Comparison of ENCODE assay signal across 8 cellular contexts in genomic region chr21:41973861-41974751, GRCh38. TPM values are rescaled to one million over a fixed set of nuclear protein-coding genes. Genes with fewer than 3 reads are reported as not detected.
DNase-seq lines count a peak whose midpoint lies in the region; ATAC-seq and TF ChIP-seq lines count a peak whose summit lies in the region.

No MANE protein-coding gene starts in this region.

- no peak overlapping the region for H3K56ac ChIP-seq in mesendoderm (ENCODE audit: low read length)

- H3K27me3 ChIP-seq in brain microvascular endothelial cell (replicated peaks) (no peaks in the 10 kb centered on the region), mesendoderm (ENCODE audit: insufficient read depth, low read length, poor library complexity) (no peaks in the 10 kb centered on the region), sigmoid colon (no peaks in the 10 kb centered on the region)

- H3K18ac ChIP-seq in mesendoderm (ENCODE audit: low read length) = no peak overlapping the region

- DNase-seq in GF-D8 (lab: John Stamatoyannopoulos, UW) (peak; percentile 84), MV-4-11 (lab: John Stamatoyannopoulos, UW) (peak; percentile 68), brain microvascular endothelial cell (no peak), mesendoderm (peak; percentile 85), sigmoid colon (no peak), glomerular visceral epithelial cell (ENCODE audit: extremely low spot score) (no peak), epidermal melanocyte (ENCODE audit: insufficient read length, low spot score) (no peak)

- H3K4ac ChIP-seq in mesendoderm (ENCODE audit: low read depth, low read length) = no peak overlapping the region

- H3K4me1 ChIP-seq in mesendoderm (ENCODE audit: control insufficient read depth, low read depth, low read length) = no peaks in the 10 kb centered on the region
- no peaks in the 10 kb centered on the region for H3K4me1 ChIP-seq in sigmoid colon

- no peak overlapping the region for H2BK5ac ChIP-seq in mesendoderm (ENCODE audit: low read length)

- H2BK120ac ChIP-seq in mesendoderm (ENCODE audit: low read depth, low read length) = no peak overlapping the region

- H3K9me3 ChIP-seq in sigmoid colon = no peaks in the 10 kb centered on the region

- H4K5ac ChIP-seq in mesendoderm (ENCODE audit: low read length) = no peak overlapping the region

- no peak for TF ChIP-seq EP300 in sigmoid colon (IDR thresholded peaks at IDR 0.05)

- no CpG with 5 or more reads among the region's 14 CpGs for WGBS in mesendoderm (ENCODE audit: extremely low coverage, insufficient coverage, low lambda C conversion rate)
- WGBS in sigmoid colon, 2 donors = 71 to 79% methylated on average over 14 of the region's 14 CpGs

- H3K4me2 ChIP-seq in mesendoderm (ENCODE audit: low read length) = no peak overlapping the region

- no peaks in the 10 kb centered on the region for H3K79me1 ChIP-seq in mesendoderm (ENCODE audit: low read length)

- in situ Hi-C loops in brain microvascular endothelial cell (cut with HindIII; ENCODE audit: low pct_ligation_motif_present, low sequenced_read_pairs) = no loop called here

- no peak overlapping the region for H2BK15ac ChIP-seq in mesendoderm (replicated peaks; ENCODE audit: low read depth)

- H3K79me2 ChIP-seq in mesendoderm (ENCODE audit: control insufficient read depth, insufficient read depth, low read length) = no peaks in the 10 kb centered on the region

- no peak overlapping the region for H3K9ac ChIP-seq in mesendoderm (ENCODE audit: low read length)

- ATAC-seq in GM18511 (IDR thresholded peaks at IDR 0.05; ENCODE audit: unreplicated experiment) = no peak

- no peak overlapping the region for H3K27ac ChIP-seq in brain microvascular endothelial cell
- H3K27ac ChIP-seq in mesendoderm (ENCODE audit: low read depth, low read length) = no peak overlapping the region
- no peak overlapping the region for H3K27ac ChIP-seq in sigmoid colon

- H4K8ac ChIP-seq in mesendoderm (ENCODE audit: low read depth, low read length) = no peak overlapping the region

- H3K4me3 ChIP-seq in brain microvascular endothelial cell (ENCODE audit: low read depth, low read length) = no peak overlapping the region
- no peak overlapping the region for H3K4me3 ChIP-seq in mesendoderm (ENCODE audit: low read length)
- no peak overlapping the region for H3K4me3 ChIP-seq in sigmoid colon

- no peak for TF ChIP-seq POLR2A in sigmoid colon (IDR thresholded peaks at IDR 0.05)

- intact Hi-C loops in sigmoid colon (cut with DNase I) = no loop called here

- H2AK5ac ChIP-seq in mesendoderm (ENCODE audit: low read length) = no peak overlapping the region

- TF ChIP-seq CTCF in brain microvascular endothelial cell (IDR thresholded peaks at IDR 0.05; ENCODE audit: low read depth, low read length, missing control alignments) (peak; percentile 34), sigmoid colon (IDR thresholded peaks at IDR 0.05) (no peak)

- H3K36me3 ChIP-seq in brain microvascular endothelial cell (replicated peaks) (no peaks in the 10 kb centered on the region), mesendoderm (ENCODE audit: control insufficient read depth, insufficient read depth, low read length) (no peaks in the 10 kb centered on the region), sigmoid colon (no peaks in the 10 kb centered on the region)

- no peak overlapping the region for H3K23ac ChIP-seq in mesendoderm (ENCODE audit: low read length)

RNA-seq across cellular contexts. Expression of gene C2CD2, which starts 20.3 kb away (rescaled TPM):
- 3.0 TPM for polyA plus RNA-seq in mesendoderm (2013, experiment 1 of 2)
- 3.0 TPM for polyA plus RNA-seq in mesendoderm (2013, experiment 2 of 2)
- 10 to 100 TPM; 19.0 to 45.1 (median 22.2) TPM for total RNA-seq in sigmoid colon
- polyA plus RNA-seq in sigmoid colon = 1 to 10 TPM; 1.8 to 8.3 (median 3.7) TPM

RNA-seq across cellular contexts. Expression of gene ZBTB21, which starts 36.1 kb away (rescaled TPM):
- polyA plus RNA-seq in mesendoderm (2013, experiment 1 of 2) = 5.3 TPM
- 5.8 TPM for polyA plus RNA-seq in mesendoderm (2013, experiment 2 of 2)
- 10 to 100 TPM in 1 of 4 donors, 1 to 10 TPM in 3; 6.9 to 14.7 (median 7.7) TPM for total RNA-seq in sigmoid colon
- polyA plus RNA-seq in sigmoid colon = 1 to 10 TPM; 1.8 to 2.9 (median 2.8) TPM

Comparison
In these comparisons a context has a peak if more than half of its experiments do, and no peak if none do; other contexts are left out.
1. DNase-seq: peak in GF-D8 (single experiment), MV-4-11 (single experiment) and mesendoderm (single experiment); none in brain microvascular endothelial cell (single experiment), sigmoid colon (single experiment), glomerular visceral epithelial cell (single experiment) and epidermal melanocyte (single experiment).